In genomic region chr21:35189077-35189863, GRCh38 we compare ENCODE assay signal across 9 cellular contexts.
A peak's percentile ranks its signal among the peaks of the same experiment; 100 is the strongest.
DNase-seq lines count a peak whose midpoint lies in the region; ATAC-seq and TF ChIP-seq lines count a peak whose summit lies in the region.
"Had no signal": no experiment of that assay in that cellular context is flagged by ENCODE, and none has a peak within 500 bp of the region (broad histone marks: within the 10 kb centered on the region; RNA-seq: fewer than 3 reads in every experiment).

No MANE protein-coding gene starts in this region.

- H3K4me3 ChIP-seq in choroid plexus epithelial cell (ENCODE audit: low read depth, low read length) = no peak overlapping the region
- H3K4me3 ChIP-seq: cardiac muscle cell had no signal

- H3K27ac Mint-ChIP-seq in activated T-cell treated with anti-CD3 and anti-CD28 coated beads, Interleukin-2, amount 50 U/mL, for 24 hours = no peak overlapping the region

- DNase-seq in A172 (ENCODE audit: low spot score) (peak; percentile 77), choroid plexus epithelial cell (ENCODE audit: low read depth) (peak; percentile 89), ACHN (no peak), NCI-H1694 treated with DMSO at 0.1 percent for 48 hours (lab: John Stamatoyannopoulos, UW) (no peak)
- no peak for DNase-seq in activated T-cell treated with anti-CD3 and anti-CD28 coated beads, Interleukin-2, amount 50 U/mL, for 24 hours
- no peak for DNase-seq in activated CD4-positive, alpha-beta T cell treated with anti-CD3 and anti-CD28 coated beads, Interleukin-2, amount 50 U/mL, for 4 hours

- no peaks in the 10 kb centered on the region for H3K9me3 Mint-ChIP-seq in activated T-cell treated with anti-CD3 and anti-CD28 coated beads, Interleukin-2, amount 50 U/mL, for 24 hours

- H3K36me3 Mint-ChIP-seq in activated T-cell treated with anti-CD3 and anti-CD28 coated beads, Interleukin-2, amount 50 U/mL, for 24 hours (ENCODE audit: low read depth) = no peaks in the 10 kb centered on the region

- no peak for TF ChIP-seq CTCF in choroid plexus epithelial cell (conservative IDR thresholded peaks at IDR 0.05; ENCODE audit: low read depth, low read length)

- in situ Hi-C loops in ACHN (cut with HindIII; ENCODE audit: low pct_ligation_motif_present, low pct_unique_long_range_greater_than_20kb, low sequenced_read_pairs) = no loop called here

- no peaks in the 10 kb centered on the region for H3K27me3 Mint-ChIP-seq in activated T-cell treated with anti-CD3 and anti-CD28 coated beads, Interleukin-2, amount 50 U/mL, for 24 hours

- ATAC-seq in GM19023 (IDR thresholded peaks at IDR 0.05; ENCODE audit: unreplicated experiment) = peak; percentile 78
- ATAC-seq in HG03064 (IDR thresholded peaks at IDR 0.05; ENCODE audit: low read depth, unreplicated experiment) = peak; percentile 91

- H3K4me1 Mint-ChIP-seq in activated T-cell treated with anti-CD3 and anti-CD28 coated beads, Interleukin-2, amount 50 U/mL, for 24 hours (ENCODE audit: low read depth) = peaks cover 21% of the 10 kb centered on the region

- H3K4me3 Mint-ChIP-seq in activated T-cell treated with anti-CD3 and anti-CD28 coated beads, Interleukin-2, amount 50 U/mL, for 24 hours = no peak overlapping the region

Comparison
In these comparisons a context has a peak if more than half of its experiments do, and no peak if none do; other contexts are left out.
1. DNase-seq: peak in A172 (single experiment) and choroid plexus epithelial cell (single experiment); none in activated T-cell treated with anti-CD3 and anti-CD28 coated beads, Interleukin-2, amount 50 U/mL, for 24 hours (single experiment), activated CD4-positive, alpha-beta T cell treated with anti-CD3 and anti-CD28 coated beads, Interleukin-2, amount 50 U/mL, for 4 hours (0 of 2), ACHN (single experiment) and NCI-H1694 treated with DMSO at 0.1 percent for 48 hours (single experiment).